15 cellular contexts compared by ENCODE assay signal in genomic region chr9:119005162-119005561, GRCh38.
A peak's percentile ranks its signal among the peaks of the same experiment; 100 is the strongest.
DNase-seq lines count a peak whose midpoint lies in the region; ATAC-seq and TF ChIP-seq lines count a peak whose summit lies in the region.
"Had no signal": no experiment of that assay in that cellular context is flagged by ENCODE, and none has a peak within 500 bp of the region (broad histone marks: within the 10 kb centered on the region; RNA-seq: fewer than 3 reads in every experiment).

No MANE protein-coding gene starts in this region.

- H3K4me2 ChIP-seq in SK-N-SH (peak overlapping the region; percentile 40; the same call in 1 of the 2 replicates), MM.1S (ENCODE audit: low read depth, low read length) (no peak overlapping the region)

- TF ChIP-seq POLR2A in upper lobe of left lung (IDR thresholded peaks at IDR 0.05) = no peak

- H3K36me3 ChIP-seq in SK-N-SH (replicated peaks in 1 of 2; ENCODE audit: control insufficient read depth in 1 of 2, insufficient read depth in 2 of 2, low read length in 1 of 2) (no peaks in the 10 kb centered on the region), cardiac muscle cell (no peaks in the 10 kb centered on the region), upper lobe of left lung (no peaks in the 10 kb centered on the region), MM.1S (replicated peaks; ENCODE audit: insufficient read depth, low read length) (no peaks in the 10 kb centered on the region)
- H3K36me3 ChIP-seq: ovary had no signal

- TF ChIP-seq EP300 in SK-N-SH (IDR thresholded peaks at IDR 0.05; ENCODE audit: borderline replicate concordance in 1 of 2, low read depth in 1 of 2, low read length in 1 of 2) (no peak), upper lobe of left lung (IDR thresholded peaks at IDR 0.05) (no peak)

- no peak for ATAC-seq in SK-N-SH treated with all-trans-retinoic acid at 6 μM for 48 hours
- ATAC-seq in upper lobe of left lung (ENCODE audit: low FRiP score in 2 of 2) = no peak
- ATAC-seq: left colon had no signal

- H3K27me3 ChIP-seq in SK-N-SH (ENCODE audit: insufficient read depth) = no peaks in the 10 kb centered on the region
- no peaks in the 10 kb centered on the region for H3K27me3 ChIP-seq in cardiac muscle cell
- H3K27me3 ChIP-seq in upper lobe of left lung = no peaks in the 10 kb centered on the region
- no peaks in the 10 kb centered on the region for H3K27me3 ChIP-seq in MM.1S (replicated peaks; ENCODE audit: insufficient read depth, low read length)
- H3K27me3 ChIP-seq: ovary had no signal

- H3K79me2 ChIP-seq in SK-N-SH (ENCODE audit: insufficient read depth) = no peaks in the 10 kb centered on the region
- no peaks in the 10 kb centered on the region for H3K79me2 ChIP-seq in MM.1S (ENCODE audit: low read length)

- CTCF ChIA-PET in SK-N-SH (lab: Yijun Ruan, JAX) = interaction anchor here (0.8 kb wide), 1 partner anchor 20 kb away, joined by 3 read pairs; no protein-coding TSS in a partner anchor

- no peak overlapping the region for H2AFZ ChIP-seq in SK-N-SH (ENCODE audit: low read depth)
- H2AFZ ChIP-seq in MM.1S (ENCODE audit: low read length) = no peak overlapping the region

- POLR2A ChIA-PET in SK-N-SH (lab: Yijun Ruan, JAX) = no interaction called here

- no peaks in the 10 kb centered on the region for H4K20me1 ChIP-seq in SK-N-SH (ENCODE audit: insufficient read depth)
- H4K20me1 ChIP-seq in MM.1S (ENCODE audit: insufficient read depth, low read length) = no peaks in the 10 kb centered on the region

- H3K27ac ChIP-seq in SK-N-SH (ENCODE audit: low read depth in 2 of 2, low read length in 1 of 2) = peak overlapping the region in 1 of 2 experiments; percentile 64; a peak in 2 of 4 replicates
- peak overlapping the region; percentile 90 for H3K27ac ChIP-seq in cardiac muscle cell
- peak overlapping the region in 3 of 4 donors; percentile 28 to 44 (median 40) for H3K27ac ChIP-seq in upper lobe of left lung
- H3K27ac ChIP-seq in MM.1S (ENCODE audit: low read length) = no peak overlapping the region
- H3K27ac ChIP-seq: ovary had no signal

- 42% methylated on average over 2 of the region's 2 CpGs for WGBS in SK-N-SH (ENCODE audit: low lambda C conversion rate)
- WGBS in upper lobe of left lung, 2 donors = 76 to 80% methylated on average over 2 of the region's 2 CpGs

- H3K9me2 ChIP-seq in SK-N-SH = no peaks in the 10 kb centered on the region
- H3K9me2 ChIP-seq in MM.1S (replicated peaks; ENCODE audit: insufficient read depth, low read length) = no peaks in the 10 kb centered on the region

- H3K9me3 ChIP-seq in SK-N-SH = no peaks in the 10 kb centered on the region
- no peaks in the 10 kb centered on the region for H3K9me3 ChIP-seq in cardiac muscle cell (ENCODE audit: low read depth)
- H3K9me3 ChIP-seq in upper lobe of left lung = no peaks in the 10 kb centered on the region
- H3K9me3 ChIP-seq in MM.1S (replicated peaks; ENCODE audit: insufficient read depth, low read length) = no peaks in the 10 kb centered on the region
- H3K9me3 ChIP-seq: ovary had no signal

- H3K9ac ChIP-seq in SK-N-SH (no peak overlapping the region), MM.1S (ENCODE audit: low read length) (no peak overlapping the region)

- H3K4me1 ChIP-seq in SK-N-SH (ENCODE audit: control insufficient read depth in 1 of 2, insufficient read depth in 2 of 2, low read depth in 1 of 2, low read length in 1 of 2) = no peaks in the 10 kb centered on the region
- H3K4me1 ChIP-seq in cardiac muscle cell (ENCODE audit: low read depth) = peaks cover 17% of the 10 kb centered on the region
- peaks cover 0 to 8% (median 2%) of the 10 kb centered on the region in 4 donors for H3K4me1 ChIP-seq in upper lobe of left lung
- no peaks in the 10 kb centered on the region for H3K4me1 ChIP-seq in MM.1S (ENCODE audit: low read length)

- TF ChIP-seq CTCF in SK-N-SH (IDR thresholded peaks at IDR 0.05) (no peak), cardiac muscle cell (IDR thresholded peaks at IDR 0.05; ENCODE audit: low read depth, low read length) (no peak), upper lobe of left lung (IDR thresholded peaks at IDR 0.05) (no peak), MM.1S (IDR thresholded peaks at IDR 0.05; ENCODE audit: low read length) (no peak)

- DNase-seq in SK-N-SH = no peak
- DNase-seq in cardiac muscle cell (ENCODE audit: low read depth in 1 of 2, low spot score in 1 of 2) = peak in 1 of 2 donors; percentile 44
- peak; percentile 39 for DNase-seq in myocyte (ENCODE audit: low read depth)
- no peak for DNase-seq in upper lobe of left lung
- DNase-seq in globus pallidus (ENCODE audit: low spot score) = no peak
- DNase-seq in MM.1S = no peak
- no peak for DNase-seq in NCI-H146 (lab: John Stamatoyannopoulos, UW)
- DNase-seq: 8988T; activated CD4-positive, alpha-beta T cell treated with anti-CD3 and anti-CD28 coated beads, Interleukin-2, amount 50 U/mL, for 48 hours; activated gamma-delta T cell treated with Interleukin-2 at 50 U/mL for 16 hours; NCI-H1694; T-helper 2 cell had no signal

- H3K4me3 ChIP-seq in SK-N-SH (ENCODE audit: low read depth in 2 of 2, low read length in 1 of 2) = no peak overlapping the region
- H3K4me3 ChIP-seq in cardiac muscle cell = no peak overlapping the region
- no peak overlapping the region for H3K4me3 ChIP-seq in upper lobe of left lung
- no peak overlapping the region for H3K4me3 ChIP-seq in MM.1S (ENCODE audit: low read length)
- H3K4me3 ChIP-seq: ovary had no signal

- no peak for TF ChIP-seq RAD21 in SK-N-SH (IDR thresholded peaks at IDR 0.05; ENCODE audit: low read length)

- H3F3A ChIP-seq in SK-N-SH (replicated peaks; ENCODE audit: insufficient read depth) = no peaks in the 10 kb centered on the region
- H3F3A ChIP-seq in MM.1S (ENCODE audit: insufficient read depth, low read length) = no peaks in the 10 kb centered on the region

TF ChIP-seq in SK-N-SH, 30 proteins besides CTCF, POLR2A, EP300 and RAD21 (continues in another document):
- no peak for TF ChIP-seq MAX (IDR thresholded peaks at IDR 0.05; ENCODE audit: low read depth)
- no peak for TF ChIP-seq PBX3 (IDR thresholded peaks at IDR 0.05)
- TF ChIP-seq TEAD4 (IDR thresholded peaks at IDR 0.05; ENCODE audit: borderline replicate concordance, insufficient read depth) = no peak
- TF ChIP-seq TCF12 (IDR thresholded peaks at IDR 0.05) = no peak
- no peak for TF ChIP-seq RFX5 (IDR thresholded peaks at IDR 0.05; ENCODE audit: low read length)
- TF ChIP-seq GABPA (IDR thresholded peaks at IDR 0.05; ENCODE audit: low read depth) = no peak

TF ChIP-seq in SK-N-SH treated with all-trans-retinoic acid at 6 μM for 48 hours, 23 proteins besides CTCF, POLR2A, EP300 and RAD21:
- TF ChIP-seq TOX (CRISPR knock-in tag; IDR thresholded peaks at IDR 0.05; ENCODE audit: borderline replicate concordance) (no peak), ZFP3 (CRISPR knock-in tag; IDR thresholded peaks at IDR 0.05) (no peak), TSHZ2 (CRISPR knock-in tag; IDR thresholded peaks at IDR 0.05) (no peak), ZFP30 (CRISPR knock-in tag; IDR thresholded peaks at IDR 0.05) (no peak), ESRRG (CRISPR knock-in tag; IDR thresholded peaks at IDR 0.05) (no peak), ISL1 (CRISPR knock-in tag; IDR thresholded peaks at IDR 0.05) (no peak), TCF4 (CRISPR knock-in tag; IDR thresholded peaks at IDR 0.05; ENCODE audit: borderline replicate concordance) (no peak), PPARA (CRISPR knock-in tag; IDR thresholded peaks at IDR 0.05; ENCODE audit: borderline replicate concordance) (no peak), ZNF70 (CRISPR knock-in tag; IDR thresholded peaks at IDR 0.05) (no peak), ZC3H10 (CRISPR knock-in tag; IDR thresholded peaks at IDR 0.05) (no peak), ZNF565 (CRISPR knock-in tag; conservative IDR thresholded peaks at IDR 0.05; ENCODE audit: low read depth) (no peak), OSR1 (CRISPR knock-in tag; IDR thresholded peaks at IDR 0.05) (no peak), PATZ1 (CRISPR knock-in tag; IDR thresholded peaks at IDR 0.05; ENCODE audit: borderline replicate concordance) (no peak)
